Comparison of ENCODE assay signal across 2 cellular contexts in genomic region chr4:122517345-122517744, GRCh38.
TF ChIP-seq lines count a peak whose summit lies in the region.

No MANE protein-coding gene starts in this region.

TF ChIP-seq in HepG2, 621 proteins besides CTCF, POLR2A, EP300 and RAD21:
- TF ChIP-seq FOXP1 (IDR thresholded peaks at IDR 0.05), result no peak
- TF ChIP-seq FOXP1 (CRISPR knock-in tag; IDR thresholded peaks at IDR 0.05), result no peak
- peak; percentile 33; the same call in 1 of the 2 replicates for TF ChIP-seq MAFF (IDR thresholded peaks at IDR 0.05; ENCODE audit: low read depth, low read length)
- TF ChIP-seq MAFK (conservative IDR thresholded peaks at IDR 0.05 in 1 of 2, IDR thresholded peaks at IDR 0.05 in 1 of 2; ENCODE audit: low read length in 2 of 2), result peak; percentile 46 to 77; a peak in 3 of 4 replicates

TF ChIP-seq in K562, 482 proteins besides CTCF, POLR2A, EP300 and RAD21:
- TF ChIP-seq GTF2B (IDR thresholded peaks at IDR 0.05; ENCODE audit: extremely low read depth, insufficient read length) (no peak), ZNF408 (CRISPR knock-in tag; IDR thresholded peaks at IDR 0.05; ENCODE audit: low read depth) (no peak), CEBPG (CRISPR knock-in tag; IDR thresholded peaks at IDR 0.05) (no peak), CEBPG (tag; conservative IDR thresholded peaks at IDR 0.05 in 1 of 2, IDR thresholded peaks at IDR 0.05 in 1 of 2) (no peak), SMARCA5 (IDR thresholded peaks at IDR 0.05) (no peak), PHF21A (IDR thresholded peaks at IDR 0.05; ENCODE audit: borderline replicate concordance, low read depth) (no peak), MAFF (IDR thresholded peaks at IDR 0.05; ENCODE audit: low read length) (peak; percentile 41; the same call in 1 of the 2 replicates), ZNF316 (IDR thresholded peaks at IDR 0.05) (peak; percentile 76), MAFG (tag; conservative IDR thresholded peaks at IDR 0.05) (peak; percentile 51), MAFK (IDR thresholded peaks at IDR 0.05; ENCODE audit: low read length) (peak; percentile 21; the same call in 1 of the 2 replicates)
